ENCODE assay signal across 14 cellular contexts in genomic region chr1:158930504-158930903, GRCh38. TPM values are rescaled to one million over a fixed set of nuclear protein-coding genes. Genes with fewer than 3 reads are reported as not detected.
DNase-seq lines count a peak whose midpoint lies in the region; ATAC-seq and TF ChIP-seq lines count a peak whose summit lies in the region.
"Had no signal": no experiment of that assay in that cellular context is flagged by ENCODE, and none has a peak within 500 bp of the region (broad histone marks: within the 10 kb centered on the region; RNA-seq: fewer than 3 reads in every experiment).

No MANE protein-coding gene starts in this region.

- H3K4me1 Mint-ChIP-seq in stimulated activated naive CD8-positive, alpha-beta T cell treated with anti-CD3 and anti-CD28 coated beads, Interleukin-15, Interleukin-2, amounts not matched to agents 100 ng/mL and 50 ng/mL, for 24 hours (ENCODE audit: low read depth): peaks cover 31% of the 10 kb centered on the region

- no peaks in the 10 kb centered on the region for H3K27me3 Mint-ChIP-seq in stimulated activated naive CD8-positive, alpha-beta T cell treated with anti-CD3 and anti-CD28 coated beads, Interleukin-15, Interleukin-2, amounts not matched to agents 100 ng/mL and 50 ng/mL, for 24 hours

- no peaks in the 10 kb centered on the region for H3K36me3 Mint-ChIP-seq in stimulated activated naive CD8-positive, alpha-beta T cell treated with anti-CD3 and anti-CD28 coated beads, Interleukin-15, Interleukin-2, amounts not matched to agents 100 ng/mL and 50 ng/mL, for 24 hours (ENCODE audit: low read depth)

- peak overlapping the region; percentile 15 for H3K4me3 Mint-ChIP-seq in stimulated activated naive CD8-positive, alpha-beta T cell treated with anti-CD3 and anti-CD28 coated beads, Interleukin-15, Interleukin-2, amounts not matched to agents 100 ng/mL and 50 ng/mL, for 24 hours

- H3K27ac Mint-ChIP-seq in stimulated activated naive CD8-positive, alpha-beta T cell treated with anti-CD3 and anti-CD28 coated beads, Interleukin-15, Interleukin-2, amounts not matched to agents 100 ng/mL and 50 ng/mL, for 24 hours: peak overlapping the region; percentile 13

- peaks cover 2% of the 10 kb centered on the region for H3K9me3 ChIP-seq in mucosa of descending colon
- H3K9me3 ChIP-seq: ovary had no signal

- no peaks in the 10 kb centered on the region for H3K36me3 ChIP-seq in mucosa of descending colon (ENCODE audit: low read depth)
- H3K36me3 ChIP-seq: cardiac muscle cell, ovary had no signal

- H3K4me3 ChIP-seq in mucosa of descending colon: no peak overlapping the region
- H3K4me3 ChIP-seq: cardiac muscle cell, ovary had no signal

- intact Hi-C loops in mucosa of descending colon (cut with DNase I, micrococcal nuclease): no loop called here

- DNase-seq in activated gamma-delta T cell treated with Interleukin-2 at 50 U/mL for 16 hours (peak; percentile 48), activated gamma-delta T cell (lab: John Stamatoyannopoulos, UW) (no peak), activated T-cell treated with anti-CD3 and anti-CD28 coated beads for 1 hour (ENCODE audit: low read depth) (peak; percentile 23), mucosa of descending colon (peak in 1 of 3 donors; percentile 23), NCI-H345 (lab: John Stamatoyannopoulos, UW) (no peak), cortex of kidney (lab: John Stamatoyannopoulos, UW) (no peak)
- DNase-seq: EL, H7, kidney, ovary had no signal

- no peaks in the 10 kb centered on the region for H3K4me1 ChIP-seq in mucosa of descending colon (ENCODE audit: low read depth)

- peaks cover 12% of the 10 kb centered on the region for H3K9me3 Mint-ChIP-seq in stimulated activated naive CD8-positive, alpha-beta T cell treated with anti-CD3 and anti-CD28 coated beads, Interleukin-15, Interleukin-2, amounts not matched to agents 100 ng/mL and 50 ng/mL, for 24 hours

- TF ChIP-seq CTCF in mucosa of descending colon (IDR thresholded peaks at IDR 0.05): no peak

- ATAC-seq in mucosa of descending colon: peak; percentile 72
- ATAC-seq in HG02973 (IDR thresholded peaks at IDR 0.05; ENCODE audit: unreplicated experiment): no peak

RNA-seq across cellular contexts. Expression of gene PYHIN1, which starts 0.8 kb away (rescaled TPM):
- total RNA-seq in mucosa of descending colon: 1 to 10 TPM in 1 of 3 donors, under 1 TPM in 2; 0.87 to 2.0 (median 0.98) TPM
- total RNA-seq: A673, cardiac muscle cell, H7 had no signal

Comparison
In these comparisons a context has a peak if more than half of its experiments do, and no peak if none do; other contexts are left out.
1. DNase-seq: peak in activated gamma-delta T cell treated with Interleukin-2 at 50 U/mL for 16 hours (single experiment) and activated T-cell treated with anti-CD3 and anti-CD28 coated beads for 1 hour (single experiment); none in activated gamma-delta T cell (single experiment), NCI-H345 (single experiment) and cortex of kidney (single experiment).